In the genomic region with DNA sequence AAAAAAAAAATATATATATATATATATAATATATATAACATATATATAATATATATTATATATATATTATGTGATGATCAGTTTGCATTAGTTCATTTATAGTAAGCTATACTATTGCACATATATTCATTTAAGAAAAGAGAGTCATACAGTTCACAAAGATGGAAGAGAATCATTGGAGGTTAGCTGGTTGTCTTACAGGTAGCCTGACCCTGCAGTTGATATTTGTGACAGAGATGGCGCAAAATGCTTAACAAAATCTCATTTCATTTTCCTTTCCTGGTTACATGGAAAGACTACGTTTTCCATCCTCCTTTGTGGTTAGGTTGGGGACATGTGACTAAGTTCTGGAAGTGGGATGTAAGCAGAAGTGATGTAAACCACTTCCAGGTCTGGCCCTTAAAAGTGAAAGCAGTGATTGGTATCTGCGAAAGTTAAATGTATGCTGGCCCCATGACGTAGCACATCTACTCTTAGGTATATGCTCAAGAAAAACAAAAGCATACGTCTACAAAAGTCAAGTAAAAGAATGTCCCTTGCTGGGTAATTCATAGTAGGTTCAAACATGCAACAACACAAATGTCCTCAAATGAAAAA, we compare ENCODE assay signal across 1 cellular context.
A peak's percentile ranks its signal among the peaks of the same experiment; 100 is the strongest.
TF ChIP-seq lines count a peak whose summit lies in the region.

No MANE protein-coding gene starts in this region.

TF ChIP-seq in K562, 482 proteins besides CTCF, POLR2A, EP300 and RAD21 (continued from another document and continues in another):
- TF ChIP-seq, protein P1, sequence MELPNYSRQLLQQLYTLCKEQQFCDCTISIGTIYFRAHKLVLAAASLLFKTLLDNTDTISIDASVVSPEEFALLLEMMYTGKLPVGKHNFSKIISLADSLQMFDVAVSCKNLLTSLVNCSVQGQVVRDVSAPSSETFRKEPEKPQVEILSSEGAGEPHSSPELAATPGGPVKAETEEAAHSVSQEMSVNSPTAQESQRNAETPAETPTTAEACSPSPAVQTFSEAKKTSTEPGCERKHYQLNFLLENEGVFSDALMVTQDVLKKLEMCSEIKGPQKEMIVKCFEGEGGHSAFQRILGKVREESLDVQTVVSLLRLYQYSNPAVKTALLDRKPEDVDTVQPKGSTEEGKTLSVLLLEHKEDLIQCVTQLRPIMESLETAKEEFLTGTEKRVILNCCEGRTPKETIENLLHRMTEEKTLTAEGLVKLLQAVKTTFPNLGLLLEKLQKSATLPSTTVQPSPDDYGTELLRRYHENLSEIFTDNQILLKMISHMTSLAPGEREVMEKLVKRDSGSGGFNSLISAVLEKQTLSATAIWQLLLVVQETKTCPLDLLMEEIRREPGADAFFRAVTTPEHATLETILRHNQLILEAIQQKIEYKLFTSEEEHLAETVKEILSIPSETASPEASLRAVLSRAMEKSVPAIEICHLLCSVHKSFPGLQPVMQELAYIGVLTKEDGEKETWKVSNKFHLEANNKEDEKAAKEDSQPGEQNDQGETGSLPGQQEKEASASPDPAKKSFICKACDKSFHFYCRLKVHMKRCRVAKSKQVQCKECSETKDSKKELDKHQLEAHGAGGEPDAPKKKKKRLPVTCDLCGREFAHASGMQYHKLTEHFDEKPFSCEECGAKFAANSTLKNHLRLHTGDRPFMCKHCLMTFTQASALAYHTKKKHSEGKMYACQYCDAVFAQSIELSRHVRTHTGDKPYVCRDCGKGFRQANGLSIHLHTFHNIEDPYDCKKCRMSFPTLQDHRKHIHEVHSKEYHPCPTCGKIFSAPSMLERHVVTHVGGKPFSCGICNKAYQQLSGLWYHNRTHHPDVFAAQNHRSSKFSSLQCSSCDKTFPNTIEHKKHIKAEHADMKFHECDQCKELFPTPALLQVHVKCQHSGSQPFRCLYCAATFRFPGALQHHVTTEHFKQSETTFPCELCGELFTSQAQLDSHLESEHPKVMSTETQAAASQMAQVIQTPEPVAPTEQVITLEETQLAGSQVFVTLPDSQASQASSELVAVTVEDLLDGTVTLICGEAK (IDR thresholded peaks at IDR 0.05) = peak; percentile 77
- TF ChIP-seq, protein P1 (CRISPR knock-in tag; IDR thresholded peaks at IDR 0.05) = no peak
- TF ChIP-seq ETV6 (IDR thresholded peaks at IDR 0.05; ENCODE audit: borderline replicate concordance in 1 of 2, low read depth in 2 of 2, low read length in 1 of 2) (peak in 1 of 2 experiments; percentile 64; a peak in 2 of 4 replicates), ETV6 (CRISPR knock-in tag; IDR thresholded peaks at IDR 0.05; ENCODE audit: borderline replicate concordance) (no peak), HNRNPUL1 (IDR thresholded peaks at IDR 0.05; ENCODE audit: low read length) (no peak), ZFPM2 (CRISPR knock-in tag; IDR thresholded peaks at IDR 0.05) (no peak), RBFOX2 (IDR thresholded peaks at IDR 0.05; ENCODE audit: low read depth, low read length) (no peak), WHSC1 (IDR thresholded peaks at IDR 0.05; ENCODE audit: low read length) (no peak), ARID1B (IDR thresholded peaks at IDR 0.05) (peak; percentile 23; the same call in 1 of the 2 replicates), ZBTB7A (IDR thresholded peaks at IDR 0.05; ENCODE audit: borderline replicate concordance, control insufficient read depth, low read depth, low read length) (no peak), ZNF124 (CRISPR knock-in tag; IDR thresholded peaks at IDR 0.05) (no peak), TRIM24 (IDR thresholded peaks at IDR 0.05) (no peak), ZNF24 (IDR thresholded peaks at IDR 0.05) (no peak), ZNF282 (CRISPR knock-in tag; IDR thresholded peaks at IDR 0.05) (no peak), TAF15 (IDR thresholded peaks at IDR 0.05; ENCODE audit: low read depth, low read length) (no peak), CXXC5 (CRISPR knock-in tag; IDR thresholded peaks at IDR 0.05) (peak; percentile 41; the same call in 1 of the 2 replicates), ZNF76 (CRISPR knock-in tag; IDR thresholded peaks at IDR 0.05; ENCODE audit: borderline replicate concordance) (no peak), TEAD4 (IDR thresholded peaks at IDR 0.05; ENCODE audit: low read length) (no peak; the same call in 1 of the 2 replicates), TEAD4 (CRISPR knock-in tag; IDR thresholded peaks at IDR 0.05; ENCODE audit: borderline replicate concordance) (no peak), MAFF (IDR thresholded peaks at IDR 0.05; ENCODE audit: low read length) (0 out of 2 replicates have a peak, but pooled peaks have one; percentile 10), ZKSCAN8 (CRISPR knock-in tag; IDR thresholded peaks at IDR 0.05) (no peak), ZNF23 (CRISPR knock-in tag; IDR thresholded peaks at IDR 0.05) (no peak), BRF1 (IDR thresholded peaks at IDR 0.05; ENCODE audit: borderline replicate concordance, extremely low read depth, insufficient read length) (no peak), KLF1 (tag; IDR thresholded peaks at IDR 0.05) (no peak), HEY1 (CRISPR knock-in tag; IDR thresholded peaks at IDR 0.05; ENCODE audit: borderline replicate concordance) (no peak)
- TF ChIP-seq, protein P2, sequence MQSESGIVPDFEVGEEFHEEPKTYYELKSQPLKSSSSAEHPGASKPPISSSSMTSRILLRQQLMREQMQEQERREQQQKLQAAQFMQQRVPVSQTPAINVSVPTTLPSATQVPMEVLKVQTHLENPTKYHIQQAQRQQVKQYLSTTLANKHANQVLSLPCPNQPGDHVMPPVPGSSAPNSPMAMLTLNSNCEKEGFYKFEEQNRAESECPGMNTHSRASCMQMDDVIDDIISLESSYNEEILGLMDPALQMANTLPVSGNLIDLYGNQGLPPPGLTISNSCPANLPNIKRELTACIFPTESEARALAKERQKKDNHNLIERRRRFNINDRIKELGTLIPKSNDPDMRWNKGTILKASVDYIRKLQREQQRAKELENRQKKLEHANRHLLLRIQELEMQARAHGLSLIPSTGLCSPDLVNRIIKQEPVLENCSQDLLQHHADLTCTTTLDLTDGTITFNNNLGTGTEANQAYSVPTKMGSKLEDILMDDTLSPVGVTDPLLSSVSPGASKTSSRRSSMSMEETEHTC (IDR thresholded peaks at IDR 0.05) = no peak
- TF ChIP-seq, protein P3, sequence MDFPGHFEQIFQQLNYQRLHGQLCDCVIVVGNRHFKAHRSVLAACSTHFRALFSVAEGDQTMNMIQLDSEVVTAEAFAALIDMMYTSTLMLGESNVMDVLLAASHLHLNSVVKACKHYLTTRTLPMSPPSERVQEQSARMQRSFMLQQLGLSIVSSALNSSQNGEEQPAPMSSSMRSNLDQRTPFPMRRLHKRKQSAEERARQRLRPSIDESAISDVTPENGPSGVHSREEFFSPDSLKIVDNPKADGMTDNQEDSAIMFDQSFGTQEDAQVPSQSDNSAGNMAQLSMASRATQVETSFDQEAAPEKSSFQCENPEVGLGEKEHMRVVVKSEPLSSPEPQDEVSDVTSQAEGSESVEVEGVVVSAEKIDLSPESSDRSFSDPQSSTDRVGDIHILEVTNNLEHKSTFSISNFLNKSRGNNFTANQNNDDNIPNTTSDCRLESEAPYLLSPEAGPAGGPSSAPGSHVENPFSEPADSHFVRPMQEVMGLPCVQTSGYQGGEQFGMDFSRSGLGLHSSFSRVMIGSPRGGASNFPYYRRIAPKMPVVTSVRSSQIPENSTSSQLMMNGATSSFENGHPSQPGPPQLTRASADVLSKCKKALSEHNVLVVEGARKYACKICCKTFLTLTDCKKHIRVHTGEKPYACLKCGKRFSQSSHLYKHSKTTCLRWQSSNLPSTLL (IDR thresholded peaks at IDR 0.05) = no peak
- TF ChIP-seq, protein P4, sequence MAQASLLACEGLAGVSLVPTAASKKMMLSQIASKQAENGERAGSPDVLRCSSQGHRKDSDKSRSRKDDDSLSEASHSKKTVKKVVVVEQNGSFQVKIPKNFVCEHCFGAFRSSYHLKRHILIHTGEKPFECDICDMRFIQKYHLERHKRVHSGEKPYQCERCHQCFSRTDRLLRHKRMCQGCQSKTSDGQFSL (CRISPR knock-in tag; IDR thresholded peaks at IDR 0.05) = no peak
- TF ChIP-seq, protein P4 (tag; IDR thresholded peaks at IDR 0.05) = no peak
- TF ChIP-seq, protein P5, sequence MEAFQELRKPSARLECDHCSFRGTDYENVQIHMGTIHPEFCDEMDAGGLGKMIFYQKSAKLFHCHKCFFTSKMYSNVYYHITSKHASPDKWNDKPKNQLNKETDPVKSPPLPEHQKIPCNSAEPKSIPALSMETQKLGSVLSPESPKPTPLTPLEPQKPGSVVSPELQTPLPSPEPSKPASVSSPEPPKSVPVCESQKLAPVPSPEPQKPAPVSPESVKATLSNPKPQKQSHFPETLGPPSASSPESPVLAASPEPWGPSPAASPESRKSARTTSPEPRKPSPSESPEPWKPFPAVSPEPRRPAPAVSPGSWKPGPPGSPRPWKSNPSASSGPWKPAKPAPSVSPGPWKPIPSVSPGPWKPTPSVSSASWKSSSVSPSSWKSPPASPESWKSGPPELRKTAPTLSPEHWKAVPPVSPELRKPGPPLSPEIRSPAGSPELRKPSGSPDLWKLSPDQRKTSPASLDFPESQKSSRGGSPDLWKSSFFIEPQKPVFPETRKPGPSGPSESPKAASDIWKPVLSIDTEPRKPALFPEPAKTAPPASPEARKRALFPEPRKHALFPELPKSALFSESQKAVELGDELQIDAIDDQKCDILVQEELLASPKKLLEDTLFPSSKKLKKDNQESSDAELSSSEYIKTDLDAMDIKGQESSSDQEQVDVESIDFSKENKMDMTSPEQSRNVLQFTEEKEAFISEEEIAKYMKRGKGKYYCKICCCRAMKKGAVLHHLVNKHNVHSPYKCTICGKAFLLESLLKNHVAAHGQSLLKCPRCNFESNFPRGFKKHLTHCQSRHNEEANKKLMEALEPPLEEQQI (IDR thresholded peaks at IDR 0.05) = no peak
- TF ChIP-seq, protein P6, sequence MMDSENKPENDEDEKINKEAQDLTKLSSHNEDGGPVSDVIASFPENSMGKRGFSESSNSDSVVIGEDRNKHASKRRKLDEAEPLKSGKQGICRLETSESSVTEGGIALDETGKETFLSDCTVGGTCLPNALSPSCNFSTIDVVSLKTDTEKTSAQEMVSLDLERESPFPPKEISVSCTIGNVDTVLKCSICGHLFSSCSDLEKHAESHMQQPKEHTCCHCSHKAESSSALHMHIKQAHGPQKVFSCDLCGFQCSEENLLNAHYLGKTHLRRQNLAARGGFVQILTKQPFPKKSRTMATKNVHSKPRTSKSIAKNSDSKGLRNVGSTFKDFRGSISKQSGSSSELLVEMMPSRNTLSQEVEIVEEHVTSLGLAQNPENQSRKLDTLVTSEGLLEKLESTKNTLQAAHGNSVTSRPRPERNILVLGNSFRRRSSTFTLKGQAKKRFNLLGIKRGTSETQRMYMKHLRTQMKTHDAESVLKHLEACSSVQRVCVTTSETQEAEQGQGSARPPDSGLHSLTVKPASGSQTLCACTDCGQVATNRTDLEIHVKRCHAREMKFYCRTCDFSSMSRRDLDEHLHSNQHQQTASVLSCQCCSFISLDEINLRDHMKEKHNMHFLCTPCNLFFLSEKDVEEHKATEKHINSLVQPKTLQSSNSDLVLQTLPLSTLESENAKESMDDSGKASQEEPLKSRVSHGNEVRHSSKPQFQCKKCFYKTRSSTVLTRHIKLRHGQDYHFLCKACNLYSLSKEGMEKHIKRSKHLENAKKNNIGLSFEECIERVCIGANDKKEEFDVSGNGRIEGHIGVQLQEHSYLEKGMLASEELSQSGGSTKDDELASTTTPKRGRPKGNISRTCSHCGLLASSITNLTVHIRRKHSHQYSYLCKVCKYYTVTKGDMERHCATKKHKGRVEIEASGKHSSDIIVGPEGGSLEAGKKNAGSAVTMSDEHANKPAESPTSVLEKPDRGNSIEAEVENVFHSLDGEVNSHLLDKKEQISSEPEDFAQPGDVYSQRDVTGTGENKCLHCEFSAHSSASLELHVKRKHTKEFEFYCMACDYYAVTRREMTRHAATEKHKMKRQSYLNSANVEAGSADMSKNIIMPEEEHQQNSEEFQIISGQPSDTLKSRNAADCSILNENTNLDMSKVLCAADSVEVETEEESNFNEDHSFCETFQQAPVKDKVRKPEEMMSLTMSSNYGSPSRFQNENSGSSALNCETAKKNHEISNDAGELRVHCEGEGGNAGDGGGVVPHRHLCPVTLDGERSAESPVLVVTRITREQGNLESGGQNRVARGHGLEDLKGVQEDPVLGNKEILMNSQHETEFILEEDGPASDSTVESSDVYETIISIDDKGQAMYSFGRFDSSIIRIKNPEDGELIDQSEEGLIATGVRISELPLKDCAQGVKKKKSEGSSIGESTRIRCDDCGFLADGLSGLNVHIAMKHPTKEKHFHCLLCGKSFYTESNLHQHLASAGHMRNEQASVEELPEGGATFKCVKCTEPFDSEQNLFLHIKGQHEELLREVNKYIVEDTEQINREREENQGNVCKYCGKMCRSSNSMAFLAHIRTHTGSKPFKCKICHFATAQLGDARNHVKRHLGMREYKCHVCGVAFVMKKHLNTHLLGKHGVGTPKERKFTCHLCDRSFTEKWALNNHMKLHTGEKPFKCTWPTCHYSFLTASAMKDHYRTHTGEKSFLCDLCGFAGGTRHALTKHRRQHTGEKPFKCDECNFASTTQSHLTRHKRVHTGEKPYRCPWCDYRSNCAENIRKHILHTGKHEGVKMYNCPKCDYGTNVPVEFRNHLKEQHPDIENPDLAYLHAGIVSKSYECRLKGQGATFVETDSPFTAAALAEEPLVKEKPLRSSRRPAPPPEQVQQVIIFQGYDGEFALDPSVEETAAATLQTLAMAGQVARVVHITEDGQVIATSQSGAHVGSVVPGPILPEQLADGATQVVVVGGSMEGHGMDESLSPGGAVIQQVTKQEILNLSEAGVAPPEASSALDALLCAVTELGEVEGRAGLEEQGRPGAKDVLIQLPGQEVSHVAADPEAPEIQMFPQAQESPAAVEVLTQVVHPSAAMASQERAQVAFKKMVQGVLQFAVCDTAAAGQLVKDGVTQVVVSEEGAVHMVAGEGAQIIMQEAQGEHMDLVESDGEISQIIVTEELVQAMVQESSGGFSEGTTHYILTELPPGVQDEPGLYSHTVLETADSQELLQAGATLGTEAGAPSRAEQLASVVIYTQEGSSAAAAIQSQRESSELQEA (IDR thresholded peaks at IDR 0.05; ENCODE audit: low read depth) = no peak
